In genomic region chr6:49479308-49480004, GRCh38 we compare ENCODE assay signal across 26 cellular contexts. TPM values are rescaled to one million over a fixed set of nuclear protein-coding genes. Genes with fewer than 3 reads are reported as not detected.
"Had no signal": no experiment of that assay in that cellular context is flagged by ENCODE, and none has a peak within 500 bp of the region (broad histone marks: within the 10 kb centered on the region; RNA-seq: fewer than 3 reads in every experiment).

No MANE protein-coding gene starts in this region.

- H3K27ac Mint-ChIP-seq: activated CD4-positive, alpha-beta T cell treated with anti-CD3 and anti-CD28 coated beads, Interleukin-2, amount 10 ng/mL, durations not matched to agents 24 days and 14 days; activated CD8-positive, alpha-beta T cell treated with anti-CD3 and anti-CD28 coated beads for 36 hours; activated naive CD4-positive, alpha-beta T cell treated with anti-CD3 and anti-CD28 coated beads for 36 hours; activated T-helper 17 cell treated with anti-CD3 and anti-CD28 coated beads, Interleukin-2, amount 50 U/mL, for 72 hours; dendritic cell treated with granulocyte-macrophage colony-stimulating factor and Interleukin-4, amounts not matched to agents 40 ng/mL and 50 ng/mL, for 4 days; mesothelial cell of epicardium; nephron had no signal

- H3K9me3 ChIP-seq: breast epithelium, esophagus squamous epithelium, right atrium auricular region, tibial nerve, uterus had no signal

- H3K36me3 ChIP-seq: breast epithelium, right atrium auricular region, uterus had no signal

- H3K27ac ChIP-seq: breast epithelium, esophagus squamous epithelium, right atrium auricular region, tibial nerve, uterus had no signal

- H3K27me3 Mint-ChIP-seq: activated CD4-positive, alpha-beta T cell treated with anti-CD3 and anti-CD28 coated beads, Interleukin-2, amount 10 ng/mL, durations not matched to agents 24 days and 14 days; activated CD8-positive, alpha-beta T cell treated with anti-CD3 and anti-CD28 coated beads for 36 hours; activated T-helper 17 cell treated with anti-CD3 and anti-CD28 coated beads, Interleukin-2, amount 50 U/mL, for 72 hours; dendritic cell treated with granulocyte-macrophage colony-stimulating factor and Interleukin-4, amounts not matched to agents 40 ng/mL and 50 ng/mL, for 4 days had no signal

- ATAC-seq: activated CD8-positive, alpha-beta T cell treated with anti-CD3 and anti-CD28 coated beads for 36 hours; activated T-helper 17 cell treated with anti-CD3 and anti-CD28 coated beads, Interleukin-2, amount 50 U/mL, for 72 hours; left lobe of liver; stimulated activated naive CD8-positive, alpha-beta T cell treated with anti-CD3 and anti-CD28 coated beads, Interleukin-15, Interleukin-2, amounts not matched to agents 100 U/mL and 50 U/mL, for 24 hours had no signal

- H3K27me3 ChIP-seq: breast epithelium, esophagus squamous epithelium, right atrium auricular region, tibial nerve, uterus had no signal

- H3K4me1 Mint-ChIP-seq: activated CD4-positive, alpha-beta T cell treated with anti-CD3 and anti-CD28 coated beads, Interleukin-2, amount 10 ng/mL, durations not matched to agents 24 days and 14 days; mesothelial cell of epicardium; nephron had no signal

- DNase-seq: activated CD4-positive, alpha-beta T cell treated with anti-CD3 and anti-CD28 coated beads, Interleukin-2, amount 10 ng/mL, durations not matched to agents 24 days and 14 days; activated CD8-positive, alpha-beta T cell treated with anti-CD3 and anti-CD28 coated beads for 36 hours; activated naive CD4-positive, alpha-beta T cell treated with anti-CD3 and anti-CD28 coated beads for 36 hours; activated T-cell treated with anti-CD3 and anti-CD28 coated beads, Interleukin-2, amount 50 U/mL, for 1 hour; anterior cingulate cortex; effector memory CD4-positive, alpha-beta T cell; esophagus squamous epithelium; hippocampal formation; posterior cingulate gyrus; stimulated activated naive CD8-positive, alpha-beta T cell treated with anti-CD3 and anti-CD28 coated beads, Interleukin-15, Interleukin-2, amounts not matched to agents 100 U/mL and 50 U/mL, for 24 hours; substantia nigra; T-helper 9 cell; uterus had no signal

- FAIRE-seq: endothelial cell of umbilical vein, keratinocyte had no signal

- H3K4me3 ChIP-seq: breast epithelium, esophagus squamous epithelium, lung, right atrium auricular region, tibial nerve, uterus had no signal

- H3K4me3 Mint-ChIP-seq: activated CD4-positive, alpha-beta T cell treated with anti-CD3 and anti-CD28 coated beads, Interleukin-2, amount 10 ng/mL, durations not matched to agents 24 days and 14 days; activated CD8-positive, alpha-beta T cell treated with anti-CD3 and anti-CD28 coated beads for 36 hours; activated naive CD4-positive, alpha-beta T cell treated with anti-CD3 and anti-CD28 coated beads for 36 hours; activated T-helper 17 cell treated with anti-CD3 and anti-CD28 coated beads, Interleukin-2, amount 50 U/mL, for 72 hours; dendritic cell treated with granulocyte-macrophage colony-stimulating factor and Interleukin-4, amounts not matched to agents 40 ng/mL and 50 ng/mL, for 4 days; mesothelial cell of epicardium; nephron had no signal

- H3K4me1 ChIP-seq: breast epithelium, esophagus squamous epithelium, right atrium auricular region, tibial nerve, uterus had no signal

- H3K9me3 Mint-ChIP-seq: activated CD8-positive, alpha-beta T cell treated with anti-CD3 and anti-CD28 coated beads for 36 hours; activated naive CD4-positive, alpha-beta T cell treated with anti-CD3 and anti-CD28 coated beads for 36 hours; activated T-helper 17 cell treated with anti-CD3 and anti-CD28 coated beads, Interleukin-2, amount 50 U/mL, for 72 hours; dendritic cell treated with granulocyte-macrophage colony-stimulating factor and Interleukin-4, amounts not matched to agents 40 ng/mL and 50 ng/mL, for 4 days had no signal

RNA-seq across cellular contexts. Expression of gene GLYATL3, which starts 20.3 kb away (rescaled TPM):
- total RNA-seq: activated CD4-positive, alpha-beta T cell treated with anti-CD3 and anti-CD28 coated beads, Interleukin-2, amount 10 ng/mL, durations not matched to agents 24 days and 14 days; activated CD8-positive, alpha-beta T cell treated with anti-CD3 and anti-CD28 coated beads for 36 hours; activated naive CD4-positive, alpha-beta T cell treated with anti-CD3 and anti-CD28 coated beads for 36 hours; activated T-helper 17 cell treated with anti-CD3 and anti-CD28 coated beads, Interleukin-2, amount 50 U/mL, for 72 hours; breast epithelium; endothelial cell of umbilical vein; esophagus squamous epithelium; glomerular endothelial cell; left lobe of liver; lung; mesothelial cell of epicardium; right atrium auricular region; skeletal muscle tissue; tibial nerve; uterus had no signal
- polyA plus RNA-seq: endothelial cell of umbilical vein, keratinocyte, lung had no signal
